ENCODE assay signal across 9 cellular contexts in genomic region chr3:157354722-157355121, GRCh38.
A peak's percentile ranks its signal among the peaks of the same experiment; 100 is the strongest.
DNase-seq lines count a peak whose midpoint lies in the region; ATAC-seq, FAIRE-seq and TF ChIP-seq lines count a peak whose summit lies in the region.
"Had no signal": no experiment of that assay in that cellular context is flagged by ENCODE, and none has a peak within 500 bp of the region (broad histone marks: within the 10 kb centered on the region; RNA-seq: fewer than 3 reads in every experiment).

No MANE protein-coding gene starts in this region.

- TF ChIP-seq CTCF in HFFc6 (IDR thresholded peaks at IDR 0.05) (peak; percentile 75), WERI-Rb-1 (IDR thresholded peaks at IDR 0.05; ENCODE audit: low read depth, low read length) (peak; percentile 46), keratinocyte (optimal IDR thresholded peaks at IDR 0.05 in 1 of 3, IDR thresholded peaks at IDR 0.05 in 1 of 3, conservative IDR thresholded peaks at IDR 0.05 in 1 of 3; ENCODE audit: extremely low read depth in 1 of 3, insufficient read depth in 2 of 3, low read length in 3 of 3) (peak in 2 of 3 experiments; percentile 45 to 48)

- H3K27ac ChIP-seq in WERI-Rb-1 = no peak overlapping the region
- no peak overlapping the region for H3K27ac ChIP-seq in keratinocyte (ENCODE audit: control insufficient read depth, insufficient read depth, low read length)
- no peak overlapping the region for H3K27ac ChIP-seq in naive thymus-derived CD4-positive, alpha-beta T cell (ENCODE audit: low read depth, low read length)

- H2AFZ ChIP-seq in keratinocyte (ENCODE audit: control insufficient read depth, low read length) = no peak overlapping the region

- dilution Hi-C loops in keratinocyte (cut with MboI; ENCODE audit: extremely low pct_ligation_motif_present, low sequenced_read_pairs) = no loop called here

- no peak overlapping the region for H3K9ac ChIP-seq in keratinocyte (ENCODE audit: control insufficient read depth, extremely low read depth, insufficient read depth, low read length)

- DNase-seq in Daoy (ENCODE audit: low read depth) = peak; percentile 24
- peak; percentile 27 for DNase-seq in HFFc6
- no peak for DNase-seq in WERI-Rb-1
- no peak for DNase-seq in keratinocyte (ENCODE audit: low read depth, low spot score)
- DNase-seq in activated CD8-positive, alpha-beta memory T cell treated with anti-CD3 and anti-CD28 coated beads, Interleukin-2, amount 50 U/mL, for 48 hours = no peak
- DNase-seq in natural killer cell treated with Interleukin-12 subunit alpha and Interleukin-12 subunit beta and Interleukin-15 and Interleukin-18, amount 100 ng/mL, for 72 hours (ENCODE audit: low spot score) = no peak
- DNase-seq in naive thymus-derived CD4-positive, alpha-beta T cell = no peak

- H3K27me3 ChIP-seq in WERI-Rb-1 (ENCODE audit: insufficient read depth, low read depth, severe bottlenecking) = no peaks in the 10 kb centered on the region
- H3K27me3 ChIP-seq in keratinocyte (ENCODE audit: control insufficient read depth, extremely low read depth, insufficient read depth, low read length) = peaks cover 2% of the 10 kb centered on the region
- no peaks in the 10 kb centered on the region for H3K27me3 ChIP-seq in naive thymus-derived CD4-positive, alpha-beta T cell (ENCODE audit: control insufficient read depth in 2 of 2, insufficient read depth in 2 of 2, low read length in 2 of 2)

- H3K36me3 Mint-ChIP-seq in HFFc6 (ENCODE audit: low read depth) = peaks cover 30% of the 10 kb centered on the region
- no peaks in the 10 kb centered on the region for H3K36me3 Mint-ChIP-seq in natural killer cell treated with Interleukin-12 subunit alpha and Interleukin-12 subunit beta and Interleukin-15 and Interleukin-18, amount 100 ng/mL, for 72 hours
- no peaks in the 10 kb centered on the region for H3K36me3 Mint-ChIP-seq in naive thymus-derived CD4-positive, alpha-beta T cell
- H3K36me3 Mint-ChIP-seq: memory B cell had no signal

- no peaks in the 10 kb centered on the region for H4K20me1 ChIP-seq in keratinocyte (ENCODE audit: control insufficient read depth, extremely low read depth, insufficient read depth, low read length)

- no peak overlapping the region for H3K27ac Mint-ChIP-seq in HFFc6
- no peak overlapping the region for H3K27ac Mint-ChIP-seq in natural killer cell treated with Interleukin-12 subunit alpha and Interleukin-12 subunit beta and Interleukin-15 and Interleukin-18, amount 100 ng/mL, for 72 hours
- H3K27ac Mint-ChIP-seq in naive thymus-derived CD4-positive, alpha-beta T cell = no peak overlapping the region
- H3K27ac Mint-ChIP-seq: memory B cell had no signal

- no peaks in the 10 kb centered on the region for H3K9me1 ChIP-seq in keratinocyte (ENCODE audit: control insufficient read depth, extremely low read depth, insufficient read depth, low read length)

- CTCF ChIA-PET in naive thymus-derived CD4-positive, alpha-beta T cell (lab: Charles Lee) = no interaction called here

- peaks cover 10% of the 10 kb centered on the region for H3K4me1 ChIP-seq in keratinocyte (ENCODE audit: control insufficient read depth, extremely low read depth, insufficient read depth, low read length)
- H3K4me1 ChIP-seq in naive thymus-derived CD4-positive, alpha-beta T cell (ENCODE audit: control insufficient read depth in 2 of 2, insufficient read depth in 2 of 2, low read length in 2 of 2) = no peaks in the 10 kb centered on the region

- ATAC-seq in natural killer cell treated with Interleukin-12 subunit alpha and Interleukin-12 subunit beta and Interleukin-15 and Interleukin-18, amount 100 ng/mL, for 72 hours = no peak
- ATAC-seq in naive thymus-derived CD4-positive, alpha-beta T cell = no peak
- ATAC-seq in HG02588 (IDR thresholded peaks at IDR 0.05; ENCODE audit: unreplicated experiment) = no peak

- H3K4me3 ChIP-seq in WERI-Rb-1 (ENCODE audit: low read depth, low read length) (no peak overlapping the region), keratinocyte (ENCODE audit: control insufficient read depth in 2 of 3, extremely low read depth in 1 of 3, insufficient read depth in 2 of 3, low read depth in 1 of 3, low read length in 3 of 3) (no peak overlapping the region)
- no peak overlapping the region for H3K4me3 ChIP-seq in naive thymus-derived CD4-positive, alpha-beta T cell (ENCODE audit: low read length)

- no peaks in the 10 kb centered on the region for H3K27me3 Mint-ChIP-seq in HFFc6 (ENCODE audit: insufficient read depth)
- peaks cover 0 to 7% of the 10 kb centered on the region in 2 donors for H3K27me3 Mint-ChIP-seq in natural killer cell treated with Interleukin-12 subunit alpha and Interleukin-12 subunit beta and Interleukin-15 and Interleukin-18, amount 100 ng/mL, for 72 hours
- H3K27me3 Mint-ChIP-seq in naive thymus-derived CD4-positive, alpha-beta T cell = peaks cover 0 to 5% (median 0%) of the 10 kb centered on the region in 5 donors

- POLR2A ChIA-PET in naive thymus-derived CD4-positive, alpha-beta T cell (lab: Charles Lee) = no interaction called here

- intact Hi-C loops in naive thymus-derived CD4-positive, alpha-beta T cell (cut with micrococcal nuclease) = no loop called here

- H3K4me1 Mint-ChIP-seq in HFFc6 (ENCODE audit: low read depth) = peaks cover 55% of the 10 kb centered on the region
- H3K4me1 Mint-ChIP-seq in natural killer cell treated with Interleukin-12 subunit alpha and Interleukin-12 subunit beta and Interleukin-15 and Interleukin-18, amount 100 ng/mL, for 72 hours (ENCODE audit: low read depth in 2 of 2) = no peaks in the 10 kb centered on the region
- no peaks in the 10 kb centered on the region for H3K4me1 Mint-ChIP-seq in naive thymus-derived CD4-positive, alpha-beta T cell
- H3K4me1 Mint-ChIP-seq: memory B cell had no signal

- no peaks in the 10 kb centered on the region for H3K36me3 ChIP-seq in WERI-Rb-1
- no peaks in the 10 kb centered on the region for H3K36me3 ChIP-seq in keratinocyte (ENCODE audit: control insufficient read depth in 2 of 2, extremely low read depth in 1 of 2, insufficient read depth in 2 of 2, low read length in 2 of 2)
- H3K36me3 ChIP-seq in naive thymus-derived CD4-positive, alpha-beta T cell (ENCODE audit: control insufficient read depth in 2 of 3, insufficient read depth in 3 of 3, low read length in 3 of 3) = no peaks in the 10 kb centered on the region

- H3K9me3 ChIP-seq in WERI-Rb-1 (ENCODE audit: severe bottlenecking) (peaks cover 2% of the 10 kb centered on the region), keratinocyte (ENCODE audit: control insufficient read depth, low read depth, low read length) (no peaks in the 10 kb centered on the region)
- no peaks in the 10 kb centered on the region for H3K9me3 ChIP-seq in naive thymus-derived CD4-positive, alpha-beta T cell (ENCODE audit: control insufficient read depth in 2 of 3, low read length in 3 of 3)

- H3K79me2 ChIP-seq in keratinocyte (ENCODE audit: control insufficient read depth, insufficient read depth, low read length) = no peaks in the 10 kb centered on the region

- no peak overlapping the region for H3K4me2 ChIP-seq in keratinocyte (ENCODE audit: control insufficient read depth, extremely low read depth, insufficient read depth, low read depth, low read length)

- H3K9me3 Mint-ChIP-seq in HFFc6 = no peaks in the 10 kb centered on the region
- no peaks in the 10 kb centered on the region for H3K9me3 Mint-ChIP-seq in natural killer cell treated with Interleukin-12 subunit alpha and Interleukin-12 subunit beta and Interleukin-15 and Interleukin-18, amount 100 ng/mL, for 72 hours
- H3K9me3 Mint-ChIP-seq in naive thymus-derived CD4-positive, alpha-beta T cell = peaks cover 1 to 19% (median 7%) of the 10 kb centered on the region in 11 donors

- H3K4me3 Mint-ChIP-seq in HFFc6 = no peak overlapping the region
- H3K4me3 Mint-ChIP-seq in natural killer cell treated with Interleukin-12 subunit alpha and Interleukin-12 subunit beta and Interleukin-15 and Interleukin-18, amount 100 ng/mL, for 72 hours = no peak overlapping the region
- no peak overlapping the region for H3K4me3 Mint-ChIP-seq in naive thymus-derived CD4-positive, alpha-beta T cell
- H3K4me3 Mint-ChIP-seq: memory B cell had no signal

- FAIRE-seq in keratinocyte (lab: Jason Lieb, UNC) = no peak

Comparison
In these comparisons a context has a peak if more than half of its experiments do, and no peak if none do; other contexts are left out.
1. DNase-seq: peak in Daoy (single experiment) and HFFc6 (single experiment); none in WERI-Rb-1 (single experiment), keratinocyte (single experiment), activated CD8-positive, alpha-beta memory T cell treated with anti-CD3 and anti-CD28 coated beads, Interleukin-2, amount 50 U/mL, for 48 hours (single experiment), natural killer cell treated with Interleukin-12 subunit alpha and Interleukin-12 subunit beta and Interleukin-15 and Interleukin-18, amount 100 ng/mL, for 72 hours (single experiment) and naive thymus-derived CD4-positive, alpha-beta T cell (0 of 9).
2. Peak in every context shown above with its lines, with median percentiles within 50 percentile points of each other: CTCF ChIP-seq.